In genomic region chr9:33022755-33023154, GRCh38 we compare ENCODE assay signal across 12 cellular contexts. TPM values are rescaled to one million over a fixed set of nuclear protein-coding genes. Genes with fewer than 3 reads are reported as not detected.
DNase-seq lines count a peak whose midpoint lies in the region; ATAC-seq and TF ChIP-seq lines count a peak whose summit lies in the region.
"Had no signal": no experiment of that assay in that cellular context is flagged by ENCODE, and none has a peak within 500 bp of the region (broad histone marks: within the 10 kb centered on the region; RNA-seq: fewer than 3 reads in every experiment).

No MANE protein-coding gene starts in this region.

- peaks cover 17% of the 10 kb centered on the region for H3K36me3 ChIP-seq in SU-DHL-6 (ENCODE audit: low read length)

- no peak for DNase-seq in activated T-cell treated with anti-CD3 and anti-CD28 coated beads, Interleukin-2, amount 50 U/mL, for 72 hours
- no peak for DNase-seq in activated T-cell treated with anti-CD3 and anti-CD28 coated beads, Interleukin-2, amount 50 U/mL, for 1 hour
- DNase-seq in effector memory CD8-positive, alpha-beta T cell, result no peak
- DNase-seq in Ammon's horn (ENCODE audit: low spot score) (no peak), COLO829 (ENCODE audit: low spot score) (no peak), COLO668 (lab: John Stamatoyannopoulos, UW; ENCODE audit: unreplicated experiment) (no peak)
- DNase-seq: activated effector memory CD4-positive, alpha-beta T cell treated with Interleukin-2 at 50 U/mL for 16 hours; MM.1S; WERI-Rb-1 had no signal

- no peak overlapping the region for H3K27ac ChIP-seq in SU-DHL-6 (ENCODE audit: low read depth, low read length)
- H3K27ac ChIP-seq: WERI-Rb-1 had no signal

- H2AFZ ChIP-seq in SU-DHL-6 (ENCODE audit: low read depth, low read length, severe bottlenecking), result no peak overlapping the region

- ATAC-seq in activated T-cell treated with anti-CD3 and anti-CD28 coated beads, Interleukin-2, amount 50 U/mL, for 72 hours (replicated peaks in 1 of 2), result no peak
- ATAC-seq in effector memory CD8-positive, alpha-beta T cell (replicated peaks), result no peak
- ATAC-seq in stimulated activated memory B cell treated with anti-CD40 and anti-IgM and Interleukin-4, amounts not matched to agents 10 μg/mL and 1 μg/mL and 100 μg/mL, for 72 hours, result no peak

- no peaks in the 10 kb centered on the region for H3K9me3 ChIP-seq in SU-DHL-6 (ENCODE audit: insufficient read depth, low read length)
- H3K9me3 ChIP-seq: HAP-1 had no signal

- peak overlapping the region; percentile 91 to 94 for H3K4me3 Mint-ChIP-seq in activated T-cell treated with anti-CD3 and anti-CD28 coated beads, Interleukin-2, amount 50 U/mL, for 72 hours
- H3K4me3 Mint-ChIP-seq in effector memory CD8-positive, alpha-beta T cell, result peak overlapping the region; percentile 92 to 97
- peak overlapping the region; percentile 54 for H3K4me3 Mint-ChIP-seq in stimulated activated memory B cell treated with anti-CD40 and anti-IgM and Interleukin-4, amounts not matched to agents 10 μg/mL and 1 μg/mL and 100 μg/mL, for 72 hours

- H3K4me3 ChIP-seq in SU-DHL-6 (ENCODE audit: insufficient read depth, low read length, poor library complexity, severe bottlenecking), result no peak overlapping the region

- H3K4me2 ChIP-seq in SU-DHL-6 (ENCODE audit: low read depth, low read length, poor library complexity, severe bottlenecking), result peak overlapping the region; percentile 74

- H3K36me3 Mint-ChIP-seq in activated T-cell treated with anti-CD3 and anti-CD28 coated beads, Interleukin-2, amount 50 U/mL, for 72 hours (ENCODE audit: insufficient read depth in 2 of 2), result peaks cover 8 to 36% of the 10 kb centered on the region in 2 donors
- peaks cover 42% of the 10 kb centered on the region for H3K36me3 Mint-ChIP-seq in effector memory CD8-positive, alpha-beta T cell (ENCODE audit: insufficient read depth)
- peaks cover 33% of the 10 kb centered on the region for H3K36me3 Mint-ChIP-seq in stimulated activated memory B cell treated with anti-CD40 and anti-IgM and Interleukin-4, amounts not matched to agents 10 μg/mL and 1 μg/mL and 100 μg/mL, for 72 hours

- peaks cover 80% of the 10 kb centered on the region for H3K79me2 ChIP-seq in SU-DHL-6 (ENCODE audit: insufficient read depth, low read length)

- TF ChIP-seq CTCF in SU-DHL-6 (IDR thresholded peaks at IDR 0.05; ENCODE audit: insufficient read depth, low read length, poor library complexity, severe bottlenecking), result no peak

- no peaks in the 10 kb centered on the region for H3K27me3 Mint-ChIP-seq in activated T-cell treated with anti-CD3 and anti-CD28 coated beads, Interleukin-2, amount 50 U/mL, for 72 hours (ENCODE audit: low read depth)
- no peaks in the 10 kb centered on the region for H3K27me3 Mint-ChIP-seq in effector memory CD8-positive, alpha-beta T cell
- H3K27me3 Mint-ChIP-seq in stimulated activated memory B cell treated with anti-CD40 and anti-IgM and Interleukin-4, amounts not matched to agents 10 μg/mL and 1 μg/mL and 100 μg/mL, for 72 hours, result no peaks in the 10 kb centered on the region

- H4K20me1 ChIP-seq in SU-DHL-6 (ENCODE audit: low read depth, low read length), result peaks cover 11% of the 10 kb centered on the region; the same call in 1 of the 2 replicates

- H3K4me1 Mint-ChIP-seq in activated T-cell treated with anti-CD3 and anti-CD28 coated beads, Interleukin-2, amount 50 U/mL, for 72 hours (ENCODE audit: low read depth), result peaks cover 58% of the 10 kb centered on the region
- H3K4me1 Mint-ChIP-seq in effector memory CD8-positive, alpha-beta T cell (ENCODE audit: low read depth in 2 of 2), result peaks cover 37 to 63% of the 10 kb centered on the region in 2 donors
- H3K4me1 Mint-ChIP-seq in stimulated activated memory B cell treated with anti-CD40 and anti-IgM and Interleukin-4, amounts not matched to agents 10 μg/mL and 1 μg/mL and 100 μg/mL, for 72 hours, result peaks cover 54% of the 10 kb centered on the region

- H3K9me3 Mint-ChIP-seq in activated T-cell treated with anti-CD3 and anti-CD28 coated beads, Interleukin-2, amount 50 U/mL, for 72 hours, result no peaks in the 10 kb centered on the region
- H3K9me3 Mint-ChIP-seq in effector memory CD8-positive, alpha-beta T cell, result no peaks in the 10 kb centered on the region
- H3K9me3 Mint-ChIP-seq in stimulated activated memory B cell treated with anti-CD40 and anti-IgM and Interleukin-4, amounts not matched to agents 10 μg/mL and 1 μg/mL and 100 μg/mL, for 72 hours, result no peaks in the 10 kb centered on the region

- H3K27ac Mint-ChIP-seq in activated T-cell treated with anti-CD3 and anti-CD28 coated beads, Interleukin-2, amount 50 U/mL, for 72 hours, result peak overlapping the region; percentile 75
- H3K27ac Mint-ChIP-seq in effector memory CD8-positive, alpha-beta T cell, result peak overlapping the region; percentile 49 to 97
- H3K27ac Mint-ChIP-seq in stimulated activated memory B cell treated with anti-CD40 and anti-IgM and Interleukin-4, amounts not matched to agents 10 μg/mL and 1 μg/mL and 100 μg/mL, for 72 hours, result no peak overlapping the region

- H3F3A ChIP-seq in SU-DHL-6 (ENCODE audit: insufficient read depth), result peaks cover 19% of the 10 kb centered on the region; the same call in 1 of the 2 replicates

- no peaks in the 10 kb centered on the region for H3K27me3 ChIP-seq in SU-DHL-6 (ENCODE audit: low read length)

- no peaks in the 10 kb centered on the region for H3K9me2 ChIP-seq in SU-DHL-6 (replicated peaks; ENCODE audit: insufficient read depth, low read length)

- H3K9ac ChIP-seq in SU-DHL-6 (ENCODE audit: low read length), result no peak overlapping the region

RNA-seq across cellular contexts. Expression of gene DNAJA1, which starts 2.3 kb away (rescaled TPM):
- total RNA-seq in activated T-cell treated with anti-CD3 and anti-CD28 coated beads, Interleukin-2, amount 50 U/mL, for 72 hours, result 100 to 1,000 TPM; 108 to 112 TPM

RNA-seq across cellular contexts. Expression of gene APTX, which starts 21.3 kb away (rescaled TPM):
- 10 to 100 TPM; 45.1 to 54.6 TPM for total RNA-seq in activated T-cell treated with anti-CD3 and anti-CD28 coated beads, Interleukin-2, amount 50 U/mL, for 72 hours

RNA-seq across cellular contexts. Expression of gene SMU1, which starts 53.7 kb away (rescaled TPM):
- 10 to 100 TPM; 23.4 to 27.6 TPM for total RNA-seq in activated T-cell treated with anti-CD3 and anti-CD28 coated beads, Interleukin-2, amount 50 U/mL, for 72 hours
